In genomic region chr11:2311456-2312201, GRCh38 we compare ENCODE assay signal across 17 cellular contexts. TPM values are rescaled to one million over a fixed set of nuclear protein-coding genes. Genes with fewer than 3 reads are reported as not detected.
DNase-seq lines count a peak whose midpoint lies in the region; ATAC-seq and TF ChIP-seq lines count a peak whose summit lies in the region.
"Had no signal": no experiment of that assay in that cellular context is flagged by ENCODE, and none has a peak within 500 bp of the region (broad histone marks: within the 10 kb centered on the region; RNA-seq: fewer than 3 reads in every experiment).

No MANE protein-coding gene starts in this region.

- H3K4me3 ChIP-seq in heart left ventricle = no peak overlapping the region
- no peak overlapping the region for H3K4me3 ChIP-seq in mammary epithelial cell (replicated peaks in 1 of 3; ENCODE audit: insufficient read depth in 1 of 3, low read depth in 2 of 3, low read length in 3 of 3)
- H3K4me3 ChIP-seq in vagina = no peak overlapping the region
- H3K4me3 ChIP-seq: mucosa of descending colon, thoracic aorta had no signal

- WGBS in heart left ventricle, 4 donors = 84 to 91% (median 86%) methylated on average over 12 to 18 of the region's 18 CpGs
- 75% methylated on average over 12 of the region's 18 CpGs for WGBS in mammary epithelial cell (ENCODE audit: low coverage, missing lambda C conversion rate)

- intact Hi-C loops in heart left ventricle (cut with DNase I) (loop anchor here in 4 of 10 donors (2.0 to 5.0 kb wide), 4 partner anchors 63 to 576 kb away; partner anchors contain the start of genes CD81 (in 2 of the 4) and CDKN1C (in 1 of the 4)), left ventricle myocardium superior (cut with micrococcal nuclease) (no loop called here), mammary epithelial cell (cut with micrococcal nuclease) (no loop called here), vagina (cut with DNase I) (no loop called here)

- no peak overlapping the region for H3K4me2 ChIP-seq in mammary epithelial cell (ENCODE audit: insufficient read depth, low read depth, low read length)
- H3K4me2 ChIP-seq: KMS-11 had no signal

- CTCF ChIA-PET in mammary epithelial cell (lab: Charles Lee; ENCODE audit: low non-redundant PET) = no interaction called here

- no peaks in the 10 kb centered on the region for H4K20me1 ChIP-seq in mammary epithelial cell (ENCODE audit: insufficient read depth, low read length)

- TF ChIP-seq CTCF in heart left ventricle (IDR thresholded peaks at IDR 0.05) = no peak
- TF ChIP-seq CTCF in mammary epithelial cell (conservative IDR thresholded peaks at IDR 0.05 in 1 of 2, IDR thresholded peaks at IDR 0.05 in 1 of 2; ENCODE audit: extremely low read depth in 1 of 2, insufficient read depth in 1 of 2, low read depth in 1 of 2, low read length in 2 of 2) = no peak
- TF ChIP-seq CTCF in nephron (IDR thresholded peaks at IDR 0.05; ENCODE audit: unreplicated experiment in 3 of 3) = no peak
- no peak for TF ChIP-seq CTCF in vagina (IDR thresholded peaks at IDR 0.05)

- no peaks in the 10 kb centered on the region for H3K36me3 Mint-ChIP-seq in nephron (ENCODE audit: low read depth)
- H3K36me3 Mint-ChIP-seq: activated naive CD4-positive, alpha-beta T cell treated with anti-CD3 and anti-CD28 coated beads, Interleukin-2, amount 50 U/mL, for 72 hours had no signal

- in situ Hi-C loops in mammary epithelial cell (cut with MboI; ENCODE audit: low sequenced_read_pairs in 2 of 2) = loop anchor here (5.0 to 25.0 kb wide), 2 partner anchors 101 to 111 kb away; partner anchors contain the start of gene TSSC4 (in 1 of the 2)

- H3K27ac ChIP-seq in heart left ventricle = peak overlapping the region in 8 of 12 donors; percentile 15 to 90 (median 40)
- H3K27ac ChIP-seq in mammary epithelial cell (ENCODE audit: insufficient read depth, low read depth, low read length) = no peak overlapping the region
- peak overlapping the region; percentile 97 for H3K27ac ChIP-seq in vagina
- H3K27ac ChIP-seq: HL-60, KMS-11 had no signal

- H3K27me3 Mint-ChIP-seq in nephron (ENCODE audit: low read depth) = peaks cover 3% of the 10 kb centered on the region
- H3K27me3 Mint-ChIP-seq: central memory CD8-positive, alpha-beta T cell had no signal

- no peaks in the 10 kb centered on the region for H3K9me3 ChIP-seq in heart left ventricle
- H3K9me3 ChIP-seq in mammary epithelial cell (replicated peaks; ENCODE audit: insufficient read depth, low read length) = no peaks in the 10 kb centered on the region
- no peaks in the 10 kb centered on the region for H3K9me3 ChIP-seq in vagina
- H3K9me3 ChIP-seq: mucosa of descending colon, thoracic aorta had no signal

- H3K79me2 ChIP-seq in mammary epithelial cell (ENCODE audit: insufficient read depth, low read length) = no peaks in the 10 kb centered on the region

- BruUV-seq in mammary epithelial cell (replicated peaks; lab: Mats Ljungman, UMichigan) = no TSS peak

- no peak overlapping the region for H3K9ac ChIP-seq in mammary epithelial cell (ENCODE audit: insufficient read depth, low read length)
- H3K9ac ChIP-seq: KMS-11 had no signal

- ATAC-seq in heart left ventricle = no peak
- ATAC-seq in left ventricle myocardium superior = no peak
- ATAC-seq: activated naive CD4-positive, alpha-beta T cell treated with anti-CD3 and anti-CD28 coated beads, Interleukin-2, amount 50 U/mL, for 72 hours; mucosa of descending colon had no signal

- H2AFZ ChIP-seq in mammary epithelial cell (ENCODE audit: low read depth, low read length) = peak overlapping the region; percentile 44

- DNase-seq in heart left ventricle (peak in 2 of 5 donors; percentile 28 to 60), left ventricle myocardium superior (no peak), mammary epithelial cell (no peak), vagina (ENCODE audit: extremely low spot score in 2 of 2) (no peak), cerebellum (ENCODE audit: low spot score) (no peak), SHP77 treated with DMSO at 0.1 percent for 48 hours (lab: John Stamatoyannopoulos, UW) (no peak), COLO668 (lab: John Stamatoyannopoulos, UW; ENCODE audit: unreplicated experiment) (no peak)
- DNase-seq: NCI-H187, T-helper 2 cell had no signal

- TF ChIP-seq POLR2A in heart left ventricle (IDR thresholded peaks at IDR 0.05) (no peak), vagina (IDR thresholded peaks at IDR 0.05) (no peak)

- H3K36me3 ChIP-seq in heart left ventricle (no peaks in the 10 kb centered on the region), mammary epithelial cell (ENCODE audit: insufficient read depth, low read length) (no peaks in the 10 kb centered on the region), vagina (no peaks in the 10 kb centered on the region)
- H3K36me3 ChIP-seq: thoracic aorta had no signal

- no peak overlapping the region for H3K4me3 Mint-ChIP-seq in nephron
- H3K4me3 Mint-ChIP-seq: central memory CD8-positive, alpha-beta T cell had no signal

- dilution Hi-C loops in mammary epithelial cell (cut with HindIII; ENCODE audit: low sequenced_read_pairs) = loop anchor here (5.0 kb wide), 1 partner anchor 56 kb away; no protein-coding TSS in a partner anchor

- peak overlapping the region; percentile 63 to 80 (median 78) for H3K27ac Mint-ChIP-seq in nephron

- H3K4me1 Mint-ChIP-seq in nephron = peaks cover 14% of the 10 kb centered on the region

- no peaks in the 10 kb centered on the region for H3K9me3 Mint-ChIP-seq in nephron
- H3K9me3 Mint-ChIP-seq: activated naive CD4-positive, alpha-beta T cell treated with anti-CD3 and anti-CD28 coated beads, Interleukin-2, amount 50 U/mL, for 72 hours; central memory CD8-positive, alpha-beta T cell had no signal

- H3K4me1 ChIP-seq in heart left ventricle = peaks cover 0 to 48% (median 31%) of the 10 kb centered on the region in 12 donors
- peaks cover 10% of the 10 kb centered on the region for H3K4me1 ChIP-seq in mammary epithelial cell (ENCODE audit: insufficient read depth, low read length)
- peaks cover 74% of the 10 kb centered on the region for H3K4me1 ChIP-seq in vagina

- H3K27me3 ChIP-seq in heart left ventricle (no peaks in the 10 kb centered on the region), mammary epithelial cell (ENCODE audit: insufficient read depth, low read length) (no peaks in the 10 kb centered on the region), vagina (no peaks in the 10 kb centered on the region)

RNA-seq across cellular contexts. Expression of gene TSPAN32, which starts 9.8 kb away (rescaled TPM):
- 10 to 100 TPM in 7 of 9 donors, 1 to 10 TPM in 2; 9.5 to 29.5 (median 19.2) TPM for total RNA-seq in heart left ventricle
- 10 to 100 TPM in 1 of 2 donors, 1 to 10 TPM in 1; 3.5 to 15.5 TPM for polyA plus RNA-seq in heart left ventricle
- total RNA-seq in left ventricle myocardium superior = 19.9 TPM
- not detected for total RNA-seq in mammary epithelial cell
- polyA plus RNA-seq in mammary epithelial cell = not detected
- not detected for polyA minus RNA-seq in mammary epithelial cell
- 3.7 TPM for total RNA-seq in vagina
- total RNA-seq in cerebellum = 0.27 TPM
- total RNA-seq: glomerular endothelial cell had no signal

RNA-seq across cellular contexts. Expression of gene C11orf21, which starts 9.9 kb away (rescaled TPM):
- total RNA-seq in heart left ventricle (10 to 100 TPM in 8 of 9 donors, 1 to 10 TPM in 1; 4.8 to 41.2 (median 29.9) TPM), left ventricle myocardium superior (66.5 TPM), mammary epithelial cell (not detected), vagina (8.1 TPM), cerebellum (0.27 TPM)
- polyA plus RNA-seq in heart left ventricle (10 to 100 TPM in 1 of 2 donors, 1 to 10 TPM in 1; 5.1 to 34.6 TPM), mammary epithelial cell (not detected)
- polyA minus RNA-seq in mammary epithelial cell = not detected
- total RNA-seq: glomerular endothelial cell had no signal

RNA-seq across cellular contexts. Expression of gene ASCL2, which starts 41.2 kb away (rescaled TPM):
- total RNA-seq in heart left ventricle (1 to 10 TPM in 1 of 9 donors, under 1 TPM in 2, not detected in 6; 0.33 to 2.3 (median 0.54) TPM), left ventricle myocardium superior (0.17 TPM), mammary epithelial cell (not detected), vagina (3.7 TPM), cerebellum (1.7 TPM)
- polyA plus RNA-seq in heart left ventricle (under 1 TPM in 1 of 2 donors, not detected in 1; 0.07 TPM), mammary epithelial cell (0.05 TPM)
- not detected for polyA minus RNA-seq in mammary epithelial cell
- total RNA-seq: glomerular endothelial cell had no signal
